Comparison of ENCODE assay signal across 22 cellular contexts in the genomic region with DNA sequence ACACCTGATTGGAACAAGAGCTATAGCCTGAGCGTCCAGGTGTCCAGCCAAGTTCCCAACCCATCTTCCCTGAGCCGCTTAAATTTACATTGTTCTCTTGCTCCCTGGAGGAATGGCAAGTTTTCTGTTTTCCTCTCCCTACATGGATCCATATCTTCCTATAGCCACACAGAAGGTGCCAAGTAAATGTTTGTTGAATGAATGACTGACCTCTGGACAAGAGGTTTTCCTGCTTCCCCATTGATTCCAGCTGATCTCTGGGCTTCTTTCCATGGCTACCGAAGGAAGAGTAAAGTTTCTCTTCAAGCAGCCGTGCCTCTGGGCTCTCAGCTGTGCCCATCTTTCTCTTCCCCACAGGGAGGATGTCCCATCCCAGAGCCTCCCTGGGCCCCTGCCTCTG.
DNase-seq lines count a peak whose midpoint lies in the region; ATAC-seq and TF ChIP-seq lines count a peak whose summit lies in the region.
"Had no signal": no experiment of that assay in that cellular context is flagged by ENCODE, and none has a peak within 500 bp of the region (broad histone marks: within the 10 kb centered on the region; RNA-seq: fewer than 3 reads in every experiment).

No MANE protein-coding gene starts in this region.

- H2BK120ac ChIP-seq in IMR-90 (ENCODE audit: low read depth, low read length) = no peak overlapping the region

- no peaks in the 10 kb centered on the region for H3K9me3 ChIP-seq in CD4-positive, CD25-positive, alpha-beta regulatory T cell (ENCODE audit: control insufficient read depth in 2 of 2, low read length in 2 of 2)
- H3K9me3 ChIP-seq in IMR-90 (ENCODE audit: control insufficient read depth, insufficient read depth, low read length) (no peaks in the 10 kb centered on the region), esophagus muscularis mucosa (no peaks in the 10 kb centered on the region)

- H4K20me1 ChIP-seq in IMR-90 (ENCODE audit: insufficient read depth, low read length) = no peaks in the 10 kb centered on the region

- WGBS in IMR-90 (ENCODE audit: extremely low coverage in 2 of 2, insufficient read length in 1 of 2), 2 experiments = 100% methylated on average over 2 of the region's 4 CpGs; no CpG with 5 or more reads in 1 of the 2 experiments
- WGBS in esophagus muscularis mucosa = 89% methylated on average over 4 of the region's 4 CpGs

- CTCF ChIA-PET in IMR-90 (lab: Yijun Ruan, JAX) = no interaction called here

- H3K9me3 Mint-ChIP-seq in CD4-positive, CD25-positive, alpha-beta regulatory T cell = no peaks in the 10 kb centered on the region
- H3K9me3 Mint-ChIP-seq in stimulated activated effector memory CD8-positive, alpha-beta T cell treated with anti-CD3 and anti-CD28 coated beads, Interleukin-12 subunit alpha, Interleukin-12 subunit beta, amount 100 ng/mL, for 72 hours = no peaks in the 10 kb centered on the region
- H3K9me3 Mint-ChIP-seq in mesothelial cell of epicardium = no peaks in the 10 kb centered on the region
- H3K9me3 Mint-ChIP-seq: endodermal cell, GM23338, T-cell had no signal

- ATAC-seq in CD4-positive, CD25-positive, alpha-beta regulatory T cell (ENCODE audit: low read depth in 2 of 2) = no peak
- ATAC-seq in IMR-90 (ENCODE audit: low read depth) (no peak), GM21717 (IDR thresholded peaks at IDR 0.05; ENCODE audit: unreplicated experiment) (no peak)
- ATAC-seq in stimulated activated effector memory CD8-positive, alpha-beta T cell treated with anti-CD3 and anti-CD28 coated beads, Interleukin-12 subunit alpha, Interleukin-12 subunit beta, amount 100 ng/mL, for 72 hours = no peak
- ATAC-seq: GM12878, GM23338, T-cell had no signal

- no peak overlapping the region for H3K4me2 ChIP-seq in IMR-90 (ENCODE audit: low read depth, low read length)
- H3K4me2 ChIP-seq: GM23338 had no signal

- TF ChIP-seq RAD21 in IMR-90 (IDR thresholded peaks at IDR 0.05; ENCODE audit: low read length) = no peak

- H2AFZ ChIP-seq in IMR-90 (replicated peaks; ENCODE audit: low read length, poor library complexity) = no peak overlapping the region
- H2AFZ ChIP-seq: GM23338 had no signal

- TF ChIP-seq CTCF in IMR-90 (conservative IDR thresholded peaks at IDR 0.05; ENCODE audit: low read depth, low read length) (no peak), esophagus muscularis mucosa (IDR thresholded peaks at IDR 0.05) (no peak), mesothelial cell of epicardium (IDR thresholded peaks at IDR 0.05; ENCODE audit: unreplicated experiment) (no peak)

- H4K5ac ChIP-seq in IMR-90 (ENCODE audit: low read depth, low read length) = no peak overlapping the region

- no peak overlapping the region for H3K14ac ChIP-seq in IMR-90 (replicated peaks; ENCODE audit: low read depth, low read length)

- in situ Hi-C loops in IMR-90 (cut with MboI; ENCODE audit: low sequenced_read_pairs) = no loop called here

- no peak overlapping the region for H3K23ac ChIP-seq in IMR-90 (ENCODE audit: low read depth, low read length)

- H3K27ac Mint-ChIP-seq in CD4-positive, CD25-positive, alpha-beta regulatory T cell = peak overlapping the region in 2 of 3 donors; percentile 65 to 67
- peak overlapping the region; percentile 79 for H3K27ac Mint-ChIP-seq in stimulated activated effector memory CD8-positive, alpha-beta T cell treated with anti-CD3 and anti-CD28 coated beads, Interleukin-12 subunit alpha, Interleukin-12 subunit beta, amount 100 ng/mL, for 72 hours
- no peak overlapping the region for H3K27ac Mint-ChIP-seq in mesothelial cell of epicardium
- H3K27ac Mint-ChIP-seq: endodermal cell, GM23338, T-cell had no signal

- TF ChIP-seq POLR2A in IMR-90 (IDR thresholded peaks at IDR 0.05; ENCODE audit: low read depth, low read length) = no peak
- no peak for TF ChIP-seq POLR2A in esophagus muscularis mucosa (IDR thresholded peaks at IDR 0.05; ENCODE audit: low read depth)

- dilution Hi-C loops in IMR-90 (cut with HindIII; ENCODE audit: low sequenced_read_pairs, unreplicated experiment) = no loop called here

- H3K4me3 ChIP-seq in CD4-positive, CD25-positive, alpha-beta regulatory T cell (ENCODE audit: low read depth, low read length) = no peak overlapping the region
- H3K4me3 ChIP-seq in IMR-90 (ENCODE audit: insufficient read depth, low read depth, low read length) (no peak overlapping the region), esophagus muscularis mucosa (no peak overlapping the region)
- H3K4me3 ChIP-seq: GM12878, GM23338 had no signal

- no peak overlapping the region for H2AK9ac ChIP-seq in IMR-90 (replicated peaks; ENCODE audit: low read depth, low read length, poor library complexity)

- H3K27me3 ChIP-seq in CD4-positive, CD25-positive, alpha-beta regulatory T cell (ENCODE audit: control insufficient read depth, insufficient read depth, low read length) = no peaks in the 10 kb centered on the region
- H3K27me3 ChIP-seq in IMR-90 (ENCODE audit: control insufficient read depth, insufficient read depth, low read length) = no peaks in the 10 kb centered on the region
- H3K27me3 ChIP-seq in esophagus muscularis mucosa = no peaks in the 10 kb centered on the region
- H3K27me3 ChIP-seq: brain microvascular endothelial cell had no signal

- H3K79me1 ChIP-seq in IMR-90 (ENCODE audit: low read depth in 1 of 2, low read length in 2 of 2) = peaks cover 57 to 98% of the 10 kb centered on the region in 2 experiments

- H3K27me3 Mint-ChIP-seq in CD4-positive, CD25-positive, alpha-beta regulatory T cell = no peaks in the 10 kb centered on the region
- H3K27me3 Mint-ChIP-seq in mesothelial cell of epicardium (ENCODE audit: low read depth) = peaks cover 4% of the 10 kb centered on the region
- H3K27me3 Mint-ChIP-seq: T-cell had no signal

- no peak overlapping the region for H2AK5ac ChIP-seq in IMR-90 (ENCODE audit: low read depth, low read length)

- POLR2A ChIA-PET in IMR-90 (lab: Charles Lee; ENCODE audit: unreplicated experiment) = no interaction called here

- TSS peak; percentile 26 for BruUV-seq in IMR-90 (replicated peaks; lab: Mats Ljungman, UMichigan)

- H3K56ac ChIP-seq in IMR-90 (ENCODE audit: extremely low read depth, insufficient read depth, low read length) = no peak overlapping the region

- no peak overlapping the region for H3K4ac ChIP-seq in IMR-90 (ENCODE audit: low read depth, low read length)

- peaks cover 0 to 15% (median 11%) of the 10 kb centered on the region in 4 donors for H3K4me1 Mint-ChIP-seq in CD4-positive, CD25-positive, alpha-beta regulatory T cell
- peaks cover 48% of the 10 kb centered on the region for H3K4me1 Mint-ChIP-seq in stimulated activated effector memory CD8-positive, alpha-beta T cell treated with anti-CD3 and anti-CD28 coated beads, Interleukin-12 subunit alpha, Interleukin-12 subunit beta, amount 100 ng/mL, for 72 hours
- H3K4me1 Mint-ChIP-seq in mesothelial cell of epicardium = peaks cover 20% of the 10 kb centered on the region

- H3K9ac ChIP-seq in IMR-90 (ENCODE audit: low read depth, low read length) = no peak overlapping the region

- no peak overlapping the region for H2BK5ac ChIP-seq in IMR-90 (ENCODE audit: low read depth, low read length, poor library complexity, severe bottlenecking)

- H3K4me1 ChIP-seq in CD4-positive, CD25-positive, alpha-beta regulatory T cell (ENCODE audit: control insufficient read depth, insufficient read depth, low read length, poor library complexity, severe bottlenecking) = peaks cover 17% of the 10 kb centered on the region
- H3K4me1 ChIP-seq in IMR-90 (ENCODE audit: control insufficient read depth, insufficient read depth, low read length) (peaks cover 31% of the 10 kb centered on the region), esophagus muscularis mucosa (peaks cover 48 to 83% (median 77%) of the 10 kb centered on the region in 4 donors)

- H4K91ac ChIP-seq in IMR-90 (ENCODE audit: insufficient read depth, low read depth, low read length) = no peak overlapping the region

- no peak overlapping the region for H2BK15ac ChIP-seq in IMR-90 (ENCODE audit: low read depth, low read length)

- H3K4me3 Mint-ChIP-seq in CD4-positive, CD25-positive, alpha-beta regulatory T cell = no peak overlapping the region
- H3K4me3 Mint-ChIP-seq in stimulated activated effector memory CD8-positive, alpha-beta T cell treated with anti-CD3 and anti-CD28 coated beads, Interleukin-12 subunit alpha, Interleukin-12 subunit beta, amount 100 ng/mL, for 72 hours = no peak overlapping the region
- H3K4me3 Mint-ChIP-seq in mesothelial cell of epicardium = no peak overlapping the region
- H3K4me3 Mint-ChIP-seq: endodermal cell, GM23338, T-cell had no signal

- H3K36me3 ChIP-seq in CD4-positive, CD25-positive, alpha-beta regulatory T cell (ENCODE audit: control insufficient read depth, insufficient read depth, low read length) = peaks cover 67% of the 10 kb centered on the region
- H3K36me3 ChIP-seq in IMR-90 (ENCODE audit: control insufficient read depth, insufficient read depth, low read length) (peaks cover 70% of the 10 kb centered on the region), esophagus muscularis mucosa (peaks cover 0 to 60% (median 49%) of the 10 kb centered on the region in 4 donors)

- DNase-seq in CD4-positive, CD25-positive, alpha-beta regulatory T cell = no peak
- no peak for DNase-seq in IMR-90
- no peak for DNase-seq in esophagus muscularis mucosa (ENCODE audit: extremely low spot score)
- no peak for DNase-seq in stimulated activated effector memory CD8-positive, alpha-beta T cell treated with anti-CD3 and anti-CD28 coated beads, Interleukin-12 subunit alpha, Interleukin-12 subunit beta, amount 100 ng/mL, for 72 hours (ENCODE audit: low spot score in 2 of 2)
- no peak for DNase-seq in mesothelial cell of epicardium (ENCODE audit: low spot score in 2 of 2, unreplicated experiment in 2 of 2)
- no peak for DNase-seq in SKM-1 treated with dmso at 0.1 percent for 144 hours (lab: John Stamatoyannopoulos, UW; ENCODE audit: unreplicated experiment)
- DNase-seq: brain microvascular endothelial cell; cortex of kidney; DMS79 treated with DMSO at 0.1 percent for 48 hours; endodermal cell; kidney glomerular epithelial cell; mammary epithelial cell; NCI-H1092 treated with DMSO at 0.1 percent for 48 hours; NCI-H2029; NCI-H345; NCI-H82; SHP77; stimulated activated CD4-positive, alpha-beta T cell treated with anti-CD3 and anti-CD28 coated beads, Interleukin-12 subunit alpha, Interleukin-12 subunit beta, amount 100 ng/mL, for 4 hours; T-cell had no signal

- peaks cover 38% of the 10 kb centered on the region for H3K36me3 Mint-ChIP-seq in CD4-positive, CD25-positive, alpha-beta regulatory T cell
- H3K36me3 Mint-ChIP-seq in stimulated activated effector memory CD8-positive, alpha-beta T cell treated with anti-CD3 and anti-CD28 coated beads, Interleukin-12 subunit alpha, Interleukin-12 subunit beta, amount 100 ng/mL, for 72 hours = peaks cover 100% of the 10 kb centered on the region
- H3K36me3 Mint-ChIP-seq in mesothelial cell of epicardium = no peaks in the 10 kb centered on the region

- no peak overlapping the region for H4K8ac ChIP-seq in IMR-90 (ENCODE audit: low read depth in 2 of 2, low read length in 2 of 2)

- H3K9me1 ChIP-seq in IMR-90 (ENCODE audit: insufficient read depth, low read length) = peaks cover 50% of the 10 kb centered on the region

- intact Hi-C loops in IMR-90 (cut with micrococcal nuclease) (no loop called here), esophagus muscularis mucosa (cut with DNase I) (no loop called here)

- TF ChIP-seq EP300 in esophagus muscularis mucosa (IDR thresholded peaks at IDR 0.05) = no peak

- no peak overlapping the region for H3K18ac ChIP-seq in IMR-90 (ENCODE audit: low read depth, low read length)

- H2BK20ac ChIP-seq in IMR-90 (ENCODE audit: low read depth, low read length) = no peak overlapping the region

- H3K27ac ChIP-seq in CD4-positive, CD25-positive, alpha-beta regulatory T cell (ENCODE audit: insufficient read depth, low read length, poor library complexity, severe bottlenecking) = no peak overlapping the region
- no peak overlapping the region for H3K27ac ChIP-seq in IMR-90 (ENCODE audit: insufficient read depth, low read length)
- H3K27ac ChIP-seq in esophagus muscularis mucosa (replicated peaks in 1 of 4) = peak overlapping the region; percentile 69 to 83 (median 76)

Comparison
In these comparisons a context has a peak if more than half of its experiments do, and no peak if none do; other contexts are left out.
1. H3K27ac ChIP-seq: peak in esophagus muscularis mucosa (4 of 4); none in CD4-positive, CD25-positive, alpha-beta regulatory T cell (single experiment) and IMR-90 (single experiment).